Comparison of ENCODE assay signal across 8 cellular contexts in genomic region chr5:16936150-16937022, GRCh38. TPM values are rescaled to one million over a fixed set of nuclear protein-coding genes. Genes with fewer than 3 reads are reported as not detected.
DNase-seq lines count a peak whose midpoint lies in the region; ATAC-seq, FAIRE-seq and TF ChIP-seq lines count a peak whose summit lies in the region.

Gene MYO10, minus strand, starts transcription at chr5:16936288. Its CDS starts 480 bp downstream, at chr5:16935808.

- H3K27me3 ChIP-seq in left lung, result peaks cover 0 to 44% of the 10 kb centered on the region in 2 donors

- no peak for FAIRE-seq in GM12892 (lab: Jason Lieb, UNC)

- TF ChIP-seq CTCF in left lung (IDR thresholded peaks at IDR 0.05), result no peak

- no peaks in the 10 kb centered on the region for H3K36me3 ChIP-seq in left lung

- H3K27ac ChIP-seq in left lung, result peak within 1 kb of the TSS; percentile 85 to 89

- ATAC-seq in HG02763 (IDR thresholded peaks at IDR 0.05; ENCODE audit: unreplicated experiment), result peak; percentile 59
- peak; percentile 75 for ATAC-seq in left lung

- H3K4me1 ChIP-seq in left lung, result peaks cover 17 to 50% of the 10 kb centered on the region in 2 donors

- no peak for TF ChIP-seq POLR2A in GM12892 (IDR thresholded peaks at IDR 0.05; ENCODE audit: low read depth, low read length)

- H3K4me3 ChIP-seq in left lung, result peak within 1 kb of the TSS; percentile 57 to 68

- intact Hi-C loops in left lung (cut with DNase I), result loop anchor here in 1 of 2 donors (10.0 kb wide), 1 partner anchor 142 kb away; no protein-coding TSS in a partner anchor

- no peaks in the 10 kb centered on the region for H3K9me3 ChIP-seq in left lung

- DNase-seq in GM12892 (ENCODE audit: insufficient read length), result peak; percentile 37
- peak; percentile 78 for DNase-seq in NCI-H2171 treated with DMSO at 0.1 percent for 48 hours (lab: John Stamatoyannopoulos, UW)
- peak; percentile 30 to 63 for DNase-seq in activated CD4-positive, alpha-beta T cell treated with anti-CD3 and anti-CD28 coated beads for 24 hours (ENCODE audit: low read depth in 2 of 2)
- DNase-seq in dermis microvascular lymphatic vessel endothelial cell (ENCODE audit: low read depth in 2 of 2), result peak; percentile 40 to 86
- peak; percentile 86 to 96 for DNase-seq in left lung
- DNase-seq in stimulated activated CD4-positive, alpha-beta T cell treated with anti-CD3 and anti-CD28 coated beads, Interleukin-1b, Interleukin-23, amount 100 ng/mL, for 4 hours (ENCODE audit: low read depth in 2 of 2), result peak; percentile 16 to 64
- DNase-seq in GF-D8 (lab: John Stamatoyannopoulos, UW), result no peak

RNA-seq across cellular contexts. Expression of gene MYO10, which starts in this region (rescaled TPM):
- polyA plus RNA-seq in GM12892 (2012; ENCODE audit: missing spikeins), result not detected
- total RNA-seq in dermis microvascular lymphatic vessel endothelial cell (46.1 and 76.5 TPM in 2 replicates), left lung (10 to 100 TPM; 32.6 to 37.0 TPM)
